20 cellular contexts compared by ENCODE assay signal in genomic region chr1:75327395-75327794, GRCh38.
DNase-seq lines count a peak whose midpoint lies in the region; ATAC-seq and TF ChIP-seq lines count a peak whose summit lies in the region.
"Had no signal": no experiment of that assay in that cellular context is flagged by ENCODE, and none has a peak within 500 bp of the region (broad histone marks: within the 10 kb centered on the region; RNA-seq: fewer than 3 reads in every experiment).

No MANE protein-coding gene starts in this region.

- H3K4me3 ChIP-seq in SK-N-SH (ENCODE audit: low read depth in 2 of 2, low read length in 1 of 2) (no peak overlapping the region), psoas muscle (peak overlapping the region; percentile 23), skeletal muscle tissue (ENCODE audit: low read length in 3 of 3) (peak overlapping the region in 1 of 3 donors; percentile 19), neuronal stem cell (ENCODE audit: low read length in 2 of 2) (no peak overlapping the region)
- H3K4me3 ChIP-seq: A549; BLaER1 treated with 17β-estradiol and CSF1 and Interleukin-3, amounts not matched to agents 10 nM and 100 nM; GM23248 had no signal

- H3K9me2 ChIP-seq in SK-N-SH: no peaks in the 10 kb centered on the region

- peaks cover 3% of the 10 kb centered on the region for H3F3A ChIP-seq in SK-N-SH (replicated peaks; ENCODE audit: insufficient read depth)

- DNase-seq in SK-N-SH (no peak), psoas muscle (no peak), neuronal stem cell (ENCODE audit: low spot score) (no peak)
- DNase-seq: 8988T; ACHN; AML-193; BE2C; CD4-positive, alpha-beta T cell; CD8-positive, alpha-beta memory T cell; DMS53; DMS79 treated with DMSO at 0.1 percent for 48 hours; GF-D8; GM23248; H7; HCEC 1CT had no signal

- H3K9ac ChIP-seq in SK-N-SH (no peak overlapping the region), skeletal muscle tissue (ENCODE audit: low read depth in 1 of 3, low read length in 3 of 3) (no peak overlapping the region), neuronal stem cell (ENCODE audit: low read depth, low read length, poor library complexity) (no peak overlapping the region)
- H3K9ac ChIP-seq: BLaER1 treated with 17β-estradiol and CSF1 and Interleukin-3, amounts not matched to agents 10 nM and 100 nM; GM23248 had no signal

- H3K9me3 ChIP-seq in SK-N-SH (no peaks in the 10 kb centered on the region), psoas muscle (no peaks in the 10 kb centered on the region), skeletal muscle tissue (ENCODE audit: control insufficient read depth in 3 of 3, low read length in 3 of 3) (no peaks in the 10 kb centered on the region), neuronal stem cell (replicated peaks in 1 of 2; ENCODE audit: control insufficient read depth in 2 of 2, insufficient read depth in 1 of 2, low read depth in 1 of 2, low read length in 2 of 2) (no peaks in the 10 kb centered on the region)
- H3K9me3 ChIP-seq: A549; BE2C; BLaER1 treated with 17β-estradiol and CSF1 and Interleukin-3, amounts not matched to agents 10 nM and 100 nM had no signal

- H2BK5ac ChIP-seq in neuronal stem cell (ENCODE audit: low read length): no peak overlapping the region

- no peak overlapping the region for H3K4ac ChIP-seq in neuronal stem cell (ENCODE audit: low read length)

- H2AFZ ChIP-seq in SK-N-SH (ENCODE audit: low read depth) (0 out of 2 replicates have a peak overlapping the region, but pooled peaks have one; percentile 16), neuronal stem cell (ENCODE audit: low read length) (no peak overlapping the region)
- H2AFZ ChIP-seq: GM23248 had no signal

- no peaks in the 10 kb centered on the region for H4K20me1 ChIP-seq in SK-N-SH (ENCODE audit: insufficient read depth)
- H4K20me1 ChIP-seq: BLaER1 treated with 17β-estradiol and CSF1 and Interleukin-3, amounts not matched to agents 10 nM and 100 nM had no signal

- no peaks in the 10 kb centered on the region for H3K79me2 ChIP-seq in SK-N-SH (ENCODE audit: insufficient read depth)

- CTCF ChIA-PET in SK-N-SH (lab: Yijun Ruan, JAX): interaction anchor here (1.0 to 1.2 kb wide), 2 partner anchors 50 to 62 kb away, joined by 3 read pairs; no protein-coding TSS in a partner anchor

- no peak overlapping the region for H2BK15ac ChIP-seq in neuronal stem cell (ENCODE audit: low read length)

- 84% methylated on average over 2 of the region's 2 CpGs for WGBS in SK-N-SH (ENCODE audit: low lambda C conversion rate)
- WGBS in psoas muscle, 3 donors: 31 to 39% (median 33%) methylated on average over 2 of the region's 2 CpGs
- WGBS in neuronal stem cell (ENCODE audit: extremely low coverage in 2 of 2, insufficient read length in 2 of 2, insufficient replicate concordance in 1 of 2), 2 donors: no CpG with 5 or more reads among the region's 2 CpGs

- H3K79me1 ChIP-seq in neuronal stem cell (ENCODE audit: low read depth, low read length): no peaks in the 10 kb centered on the region

- H3K27ac ChIP-seq in SK-N-SH (ENCODE audit: low read depth in 2 of 2, low read length in 1 of 2) (no peak overlapping the region), psoas muscle (peak overlapping the region; percentile 75), skeletal muscle tissue (ENCODE audit: low read depth, low read length) (peak overlapping the region; percentile 68), neuronal stem cell (replicated peaks; ENCODE audit: low read length) (no peak overlapping the region)
- H3K27ac ChIP-seq: A549; BLaER1 treated with 17β-estradiol and CSF1 and Interleukin-3, amounts not matched to agents 10 nM and 100 nM; GM23248 had no signal

- no peak overlapping the region for H4K91ac ChIP-seq in neuronal stem cell (ENCODE audit: low read depth, low read length, poor library complexity)

- POLR2A ChIA-PET in SK-N-SH (lab: Yijun Ruan, JAX): no interaction called here

- H2BK120ac ChIP-seq in neuronal stem cell (ENCODE audit: low read depth, low read length): no peak overlapping the region

- H2AK5ac ChIP-seq in neuronal stem cell (ENCODE audit: low read depth, low read length): no peak overlapping the region

- TF ChIP-seq RAD21 in SK-N-SH (IDR thresholded peaks at IDR 0.05; ENCODE audit: low read length): no peak

- no peak overlapping the region for H3K23ac ChIP-seq in neuronal stem cell (ENCODE audit: low read depth, low read length, poor library complexity)

- no peak overlapping the region for H2BK12ac ChIP-seq in neuronal stem cell (ENCODE audit: low read length)

- no peaks in the 10 kb centered on the region for H3K27me3 ChIP-seq in SK-N-SH (ENCODE audit: insufficient read depth)
- no peaks in the 10 kb centered on the region for H3K27me3 ChIP-seq in psoas muscle (ENCODE audit: insufficient read depth in 3 of 3, low read length in 2 of 3)
- H3K27me3 ChIP-seq in skeletal muscle tissue (ENCODE audit: control insufficient read depth in 3 of 3, insufficient read depth in 3 of 3, low read length in 3 of 3): no peaks in the 10 kb centered on the region
- no peaks in the 10 kb centered on the region for H3K27me3 ChIP-seq in neuronal stem cell (ENCODE audit: control insufficient read depth in 3 of 3, insufficient read depth in 3 of 3, low read depth in 1 of 3, low read length in 3 of 3)
- H3K27me3 ChIP-seq: BE2C; BLaER1 treated with 17β-estradiol and CSF1 and Interleukin-3, amounts not matched to agents 10 nM and 100 nM had no signal

- TF ChIP-seq EP300 in SK-N-SH (IDR thresholded peaks at IDR 0.05; ENCODE audit: borderline replicate concordance in 1 of 2, low read depth in 1 of 2, low read length in 1 of 2): no peak

- no peak overlapping the region for H3K14ac ChIP-seq in neuronal stem cell (ENCODE audit: low read length)

- ATAC-seq in SK-N-SH treated with all-trans-retinoic acid at 6 μM for 48 hours (no peak), psoas muscle (peak in 1 of 4 donors; percentile 78), HG03457 (IDR thresholded peaks at IDR 0.05; ENCODE audit: unreplicated experiment) (no peak)
- ATAC-seq: A549 had no signal

- H3K18ac ChIP-seq in neuronal stem cell (ENCODE audit: low read length): no peak overlapping the region

- TF ChIP-seq CTCF in SK-N-SH (IDR thresholded peaks at IDR 0.05): no peak
- no peak for TF ChIP-seq CTCF in psoas muscle (IDR thresholded peaks at IDR 0.05)

- intact Hi-C loops in psoas muscle (cut with DNase I): no loop called here

- no peak overlapping the region for H4K8ac ChIP-seq in neuronal stem cell (ENCODE audit: low read depth, low read length)

- H3K36me3 ChIP-seq in SK-N-SH (replicated peaks in 1 of 2; ENCODE audit: control insufficient read depth in 1 of 2, insufficient read depth in 2 of 2, low read length in 1 of 2) (no peaks in the 10 kb centered on the region), psoas muscle (ENCODE audit: insufficient read depth in 1 of 2, low read depth in 1 of 2) (no peaks in the 10 kb centered on the region), skeletal muscle tissue (ENCODE audit: control insufficient read depth in 3 of 3, insufficient read depth in 3 of 3, low read length in 3 of 3) (no peaks in the 10 kb centered on the region), neuronal stem cell (replicated peaks in 1 of 2; ENCODE audit: control insufficient read depth in 2 of 2, insufficient read depth in 2 of 2, low read length in 2 of 2) (no peaks in the 10 kb centered on the region)
- H3K36me3 ChIP-seq: BE2C; BLaER1 treated with 17β-estradiol and CSF1 and Interleukin-3, amounts not matched to agents 10 nM and 100 nM had no signal

- no peaks in the 10 kb centered on the region for H3K4me1 ChIP-seq in SK-N-SH (ENCODE audit: control insufficient read depth in 1 of 2, insufficient read depth in 2 of 2, low read depth in 1 of 2, low read length in 1 of 2)
- peaks cover 21% of the 10 kb centered on the region for H3K4me1 ChIP-seq in psoas muscle
- peaks cover 0 to 3% (median 2%) of the 10 kb centered on the region in 3 donors for H3K4me1 ChIP-seq in skeletal muscle tissue (ENCODE audit: control insufficient read depth in 3 of 3, insufficient read depth in 3 of 3, low read length in 3 of 3)
- H3K4me1 ChIP-seq in neuronal stem cell (ENCODE audit: control insufficient read depth in 2 of 2, insufficient read depth in 1 of 2, low read depth in 1 of 2, low read length in 2 of 2): no peaks in the 10 kb centered on the region
- H3K4me1 ChIP-seq: A549, BE2C had no signal

- no peak overlapping the region for H3K4me2 ChIP-seq in SK-N-SH
- H3K4me2 ChIP-seq in neuronal stem cell (ENCODE audit: insufficient read depth, low read length, poor library complexity, severe bottlenecking): no peak overlapping the region
- H3K4me2 ChIP-seq: A549; BLaER1 treated with 17β-estradiol and CSF1 and Interleukin-3, amounts not matched to agents 10 nM and 100 nM had no signal

TF ChIP-seq in SK-N-SH, 30 proteins besides CTCF, POLR2A, EP300 and RAD21 (continues in another document):
- TF ChIP-seq USF1 (IDR thresholded peaks at IDR 0.05; ENCODE audit: borderline replicate concordance, low read depth) (no peak), RFX5 (IDR thresholded peaks at IDR 0.05; ENCODE audit: low read length) (no peak), FOXJ3 (CRISPR knock-in tag; IDR thresholded peaks at IDR 0.05) (no peak), JUND (IDR thresholded peaks at IDR 0.05) (no peak)
- TF ChIP-seq, protein P1, sequence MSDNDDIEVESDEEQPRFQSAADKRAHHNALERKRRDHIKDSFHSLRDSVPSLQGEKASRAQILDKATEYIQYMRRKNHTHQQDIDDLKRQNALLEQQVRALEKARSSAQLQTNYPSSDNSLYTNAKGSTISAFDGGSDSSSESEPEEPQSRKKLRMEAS (IDR thresholded peaks at IDR 0.05; ENCODE audit: low read depth): no peak

TF ChIP-seq in SK-N-SH treated with all-trans-retinoic acid at 6 μM for 48 hours, 23 proteins besides CTCF, POLR2A, EP300 and RAD21 (continues in another document):
- TF ChIP-seq CREB5 (CRISPR knock-in tag; IDR thresholded peaks at IDR 0.05; ENCODE audit: low read depth): no peak

Comparison
In these comparisons a context has a peak if more than half of its experiments do, and no peak if none do; other contexts are left out.
1. H3K27ac ChIP-seq: peak in psoas muscle (single experiment) and skeletal muscle tissue (single experiment); none in SK-N-SH (0 of 2) and neuronal stem cell (single experiment).